19 cellular contexts compared by ENCODE assay signal in the genomic region with DNA sequence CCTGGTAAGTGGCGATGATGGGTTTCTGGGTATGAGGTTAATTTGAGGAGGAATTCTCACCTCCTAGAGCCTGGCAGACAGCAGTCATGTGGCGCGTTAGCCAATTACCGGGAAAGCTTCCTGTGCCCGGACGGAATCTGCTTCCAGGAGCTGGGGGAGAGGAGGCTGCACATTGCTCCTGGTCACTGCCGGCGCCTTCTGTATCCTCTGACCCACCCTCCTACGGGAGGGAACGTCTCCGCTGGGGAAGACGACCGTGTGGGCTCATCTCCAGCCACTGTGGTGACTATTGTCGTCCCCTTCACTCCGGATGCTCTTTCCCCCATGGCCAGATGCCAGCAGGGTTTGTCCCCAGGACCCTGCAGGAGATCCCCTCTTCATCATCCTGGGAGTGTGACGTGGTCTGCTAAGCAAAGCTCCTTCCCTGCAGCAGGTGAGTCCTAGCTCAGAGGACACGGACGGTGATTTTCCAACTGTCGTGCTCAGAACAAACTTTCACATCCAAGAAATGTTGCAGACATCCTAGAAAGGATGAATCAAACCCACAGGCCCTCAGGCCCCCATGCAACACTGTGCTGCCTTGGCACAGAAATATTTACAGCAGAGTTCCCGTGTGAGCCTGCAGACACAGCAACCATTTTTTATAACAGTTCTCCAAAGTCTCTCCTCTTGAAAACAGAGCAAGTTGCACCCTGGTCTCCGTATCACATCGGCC. TPM values are rescaled to one million over a fixed set of nuclear protein-coding genes. Genes with fewer than 3 reads are reported as not detected.
A peak's percentile ranks its signal among the peaks of the same experiment; 100 is the strongest.
DNase-seq lines count a peak whose midpoint lies in the region; ATAC-seq and TF ChIP-seq lines count a peak whose summit lies in the region.
"Had no signal": no experiment of that assay in that cellular context is flagged by ENCODE, and none has a peak within 500 bp of the region (broad histone marks: within the 10 kb centered on the region; RNA-seq: fewer than 3 reads in every experiment).

No MANE protein-coding gene starts in this region.

- H3K36me3 Mint-ChIP-seq in neural crest cell (ENCODE audit: low read depth) = no peaks in the 10 kb centered on the region
- H3K36me3 Mint-ChIP-seq: activated naive CD8-positive, alpha-beta T cell treated with anti-CD3 and anti-CD28 coated beads for 36 hours had no signal

- H4K20me1 ChIP-seq in BLaER1 treated with 17β-estradiol and CSF1 and Interleukin-3, amounts not matched to agents 10 nM and 100 nM = no peaks in the 10 kb centered on the region

- no peaks in the 10 kb centered on the region for H3K9me3 Mint-ChIP-seq in neural crest cell
- H3K9me3 Mint-ChIP-seq: activated naive CD8-positive, alpha-beta T cell treated with anti-CD3 and anti-CD28 coated beads for 36 hours; activated T-helper 1 cell treated with anti-CD3 and anti-CD28 coated beads, Interleukin-12 subunit alpha, Interleukin-12 subunit beta, Interleukin-2, Interleukin-4 antibody, amounts not matched to agents 30 ng/mL and 10 ng/mL and 1 ng/mL, durations not matched to agents 14 hours and 24 hours and 36 hours; H9 had no signal

- no peak overlapping the region; a peak in 1 of 20 replicates for H3K4me3 ChIP-seq in BLaER1 treated with 17β-estradiol and CSF1 and Interleukin-3, amounts not matched to agents 10 nM and 100 nM
- H3K4me3 ChIP-seq in tibial artery = no peak overlapping the region
- H3K4me3 ChIP-seq: SJSA1 had no signal

- peak overlapping the region; percentile 32 to 84 (median 79) for H3K4me2 ChIP-seq in BLaER1 treated with 17β-estradiol and CSF1 and Interleukin-3, amounts not matched to agents 10 nM and 100 nM

- DNase-seq in M059J (ENCODE audit: low read depth) (peak; percentile 62), fibroblast of peridontal ligament (ENCODE audit: extremely low read depth) (peak; percentile 34), neural crest cell (ENCODE audit: low read depth, low spot score) (no peak), tibial artery (no peak), superior temporal gyrus (ENCODE audit: extremely low spot score) (no peak)
- no peak for DNase-seq in activated T-cell treated with anti-CD3 and anti-CD28 coated beads, Interleukin-2, amount 50 U/mL, for 48 hours
- DNase-seq: activated naive CD8-positive, alpha-beta T cell treated with anti-CD3 and anti-CD28 coated beads for 36 hours; erythroblast; H9; NCI-H1105 treated with DMSO at 0.1 percent for 48 hours; NCI-H526 treated with DMSO at 0.1 percent for 48 hours; stimulated activated CD4-positive, alpha-beta T cell treated with anti-CD3 and anti-CD28 coated beads, Interleukin-4, amount 100 ng/mL, for 4 hours had no signal

- peaks cover 13 to 28% (median 20%) of the 10 kb centered on the region in 11 experiments; a peak in 21 of 22 replicates for H3K27me3 ChIP-seq in BLaER1 treated with 17β-estradiol and CSF1 and Interleukin-3, amounts not matched to agents 10 nM and 100 nM
- peaks cover 0 to 41% of the 10 kb centered on the region in 2 donors for H3K27me3 ChIP-seq in tibial artery
- H3K27me3 ChIP-seq: SJSA1 had no signal

- no peaks in the 10 kb centered on the region for H3K27me3 Mint-ChIP-seq in neural crest cell (ENCODE audit: low read depth)

- no peak for ATAC-seq in GM19023 (IDR thresholded peaks at IDR 0.05; ENCODE audit: unreplicated experiment)

- H3K4me1 ChIP-seq in BLaER1 treated with 17β-estradiol and CSF1 and Interleukin-3, amounts not matched to agents 10 nM and 100 nM = peaks cover 53 to 68% (median 67%) of the 10 kb centered on the region in 10 experiments
- H3K4me1 ChIP-seq in tibial artery = no peaks in the 10 kb centered on the region
- H3K4me1 ChIP-seq: SJSA1 had no signal

- no peak overlapping the region for H3K27ac ChIP-seq in BLaER1 treated with 17β-estradiol and CSF1 and Interleukin-3, amounts not matched to agents 10 nM and 100 nM
- no peak overlapping the region for H3K27ac ChIP-seq in tibial artery
- H3K27ac ChIP-seq: dorsolateral prefrontal cortex, SJSA1 had no signal

- no peaks in the 10 kb centered on the region for H3K36me3 ChIP-seq in BLaER1 treated with 17β-estradiol and CSF1 and Interleukin-3, amounts not matched to agents 10 nM and 100 nM
- H3K36me3 ChIP-seq in tibial artery = no peaks in the 10 kb centered on the region
- H3K36me3 ChIP-seq: SJSA1 had no signal

- peaks cover 9% of the 10 kb centered on the region for H3K4me1 Mint-ChIP-seq in neural crest cell
- H3K4me1 Mint-ChIP-seq: activated naive CD8-positive, alpha-beta T cell treated with anti-CD3 and anti-CD28 coated beads for 36 hours; B cell had no signal

- no peak for TF ChIP-seq CTCF in neural crest cell (conservative IDR thresholded peaks at IDR 0.05)
- no peak for TF ChIP-seq CTCF in tibial artery (IDR thresholded peaks at IDR 0.05)

- intact Hi-C loops in tibial artery (cut with DNase I; ENCODE audit: low total_unique reads) = no loop called here

- no peak overlapping the region for H3K4me3 Mint-ChIP-seq in neural crest cell
- H3K4me3 Mint-ChIP-seq: activated naive CD8-positive, alpha-beta T cell treated with anti-CD3 and anti-CD28 coated beads for 36 hours; activated T-helper 1 cell treated with anti-CD3 and anti-CD28 coated beads, Interleukin-12 subunit alpha, Interleukin-12 subunit beta, Interleukin-2, Interleukin-4 antibody, amounts not matched to agents 30 ng/mL and 10 ng/mL and 1 ng/mL, durations not matched to agents 14 hours and 24 hours and 36 hours; B cell; H9 had no signal

- no peaks in the 10 kb centered on the region for H3K9me3 ChIP-seq in BLaER1 treated with 17β-estradiol and CSF1 and Interleukin-3, amounts not matched to agents 10 nM and 100 nM (replicated peaks in 1 of 11)
- H3K9me3 ChIP-seq in tibial artery = no peaks in the 10 kb centered on the region
- H3K9me3 ChIP-seq: SJSA1 had no signal

- no peak overlapping the region for H3K9ac ChIP-seq in BLaER1 treated with 17β-estradiol and CSF1 and Interleukin-3, amounts not matched to agents 10 nM and 100 nM

- peak overlapping the region; percentile 57 for H3K27ac Mint-ChIP-seq in neural crest cell (ENCODE audit: unreplicated experiment)
- H3K27ac Mint-ChIP-seq: activated naive CD8-positive, alpha-beta T cell treated with anti-CD3 and anti-CD28 coated beads for 36 hours; activated T-helper 1 cell treated with anti-CD3 and anti-CD28 coated beads, Interleukin-12 subunit alpha, Interleukin-12 subunit beta, Interleukin-2, Interleukin-4 antibody, amounts not matched to agents 30 ng/mL and 10 ng/mL and 1 ng/mL, durations not matched to agents 14 hours and 24 hours and 36 hours; B cell had no signal

RNA-seq across cellular contexts. Expression of a gene that starts 29.6 kb away (rescaled TPM):
- total RNA-seq in M059J (2014; rRNA removed; shearing (Covaris generic)) = 143 and 300 TPM in 2 replicates
- total RNA-seq in neural crest cell = 21.9 and 22.7 TPM in 2 replicates
- total RNA-seq: OCI-LY7 had no signal

Comparison
In these comparisons a context has a peak if more than half of its experiments do, and no peak if none do; other contexts are left out.
1. DNase-seq: peak in M059J (single experiment) and fibroblast of peridontal ligament (single experiment); none in neural crest cell (single experiment), tibial artery (0 of 2), activated T-cell treated with anti-CD3 and anti-CD28 coated beads, Interleukin-2, amount 50 U/mL, for 48 hours (0 of 2) and superior temporal gyrus (single experiment).